In the genomic region with DNA sequence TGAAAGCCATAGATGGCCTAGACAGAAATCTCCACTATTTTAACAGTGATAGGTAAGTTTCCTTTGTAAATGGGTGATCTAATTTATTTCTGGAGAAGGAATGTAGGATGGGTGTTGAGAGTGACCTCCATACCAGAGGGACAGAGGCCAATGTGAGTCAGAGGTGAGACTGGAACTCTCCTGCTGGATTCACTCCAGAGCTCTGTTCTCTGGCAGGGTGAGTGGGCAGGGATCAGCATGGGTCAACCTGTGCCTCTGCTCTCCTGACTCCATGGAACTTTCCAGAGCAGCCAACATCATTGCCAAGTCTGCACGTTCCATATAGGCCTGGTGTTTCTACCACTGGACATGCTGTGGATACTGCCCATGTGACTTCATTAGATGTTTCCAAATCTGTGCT, we compare ENCODE assay signal across 17 cellular contexts. TPM values are rescaled to one million over a fixed set of nuclear protein-coding genes. Genes with fewer than 3 reads are reported as not detected.
DNase-seq lines count a peak whose midpoint lies in the region; ATAC-seq and TF ChIP-seq lines count a peak whose summit lies in the region.
"Had no signal": no experiment of that assay in that cellular context is flagged by ENCODE, and none has a peak within 500 bp of the region (broad histone marks: within the 10 kb centered on the region; RNA-seq: fewer than 3 reads in every experiment).

No MANE protein-coding gene starts in this region.

- no peak overlapping the region for H4K91ac ChIP-seq in neuronal stem cell (ENCODE audit: low read depth, low read length, poor library complexity)

- intact Hi-C loops in gastrocnemius medialis (cut with DNase I; ENCODE audit: low total_unique reads): no loop called here
- intact Hi-C loops in ovary (cut with DNase I): no loop called here

- peak overlapping the region in 1 of 4 donors; percentile 28 for H3K27ac ChIP-seq in gastrocnemius medialis
- no peak overlapping the region for H3K27ac ChIP-seq in neuronal stem cell (replicated peaks; ENCODE audit: low read length)
- no peak overlapping the region for H3K27ac ChIP-seq in ovary
- H3K27ac ChIP-seq: BLaER1 had no signal

- no peak overlapping the region for H2BK12ac ChIP-seq in neuronal stem cell (ENCODE audit: low read length)

- no CpG with 5 or more reads among the region's 1 CpG for WGBS in neuronal stem cell (ENCODE audit: extremely low coverage in 2 of 2, insufficient read length in 2 of 2, insufficient replicate concordance in 1 of 2), 2 donors
- 88 to 100% (median 93%) methylated on average over 1 of the region's 1 CpG for WGBS in ovary, 3 donors

- H3K4me2 ChIP-seq in neuronal stem cell (ENCODE audit: insufficient read depth, low read length, poor library complexity, severe bottlenecking): no peak overlapping the region
- H3K4me2 ChIP-seq: BLaER1 had no signal

- H3K9me3 ChIP-seq in MG63 (no peaks in the 10 kb centered on the region), gastrocnemius medialis (no peaks in the 10 kb centered on the region), neuronal stem cell (replicated peaks in 1 of 2; ENCODE audit: control insufficient read depth in 2 of 2, insufficient read depth in 1 of 2, low read depth in 1 of 2, low read length in 2 of 2) (peaks cover 0 to 1% of the 10 kb centered on the region in 2 donors), ovary (no peaks in the 10 kb centered on the region)
- H3K9me3 ChIP-seq: BLaER1 had no signal

- no peak overlapping the region for H2BK120ac ChIP-seq in neuronal stem cell (ENCODE audit: low read depth, low read length)

- H3K14ac ChIP-seq in neuronal stem cell (ENCODE audit: low read length): no peak overlapping the region

- peak in 1 of 2 donors; percentile 60 for ATAC-seq in gastrocnemius medialis

- H4K8ac ChIP-seq in neuronal stem cell (ENCODE audit: low read depth, low read length): no peak overlapping the region

- no peak overlapping the region for H2AK5ac ChIP-seq in neuronal stem cell (ENCODE audit: low read depth, low read length)

- no peaks in the 10 kb centered on the region for H3K79me1 ChIP-seq in neuronal stem cell (ENCODE audit: low read depth, low read length)

- in situ Hi-C loops in gastrocnemius medialis (cut with MboI; ENCODE audit: low sequenced_read_pairs in 4 of 4): no loop called here

- no peak overlapping the region for H3K23ac ChIP-seq in neuronal stem cell (ENCODE audit: low read depth, low read length, poor library complexity)

- no peak overlapping the region for H2BK15ac ChIP-seq in neuronal stem cell (ENCODE audit: low read length)

- no peak overlapping the region for H3K18ac ChIP-seq in neuronal stem cell (ENCODE audit: low read length)

- H3K4me3 ChIP-seq in MG63 (no peak overlapping the region), gastrocnemius medialis (no peak overlapping the region), neuronal stem cell (ENCODE audit: low read length in 2 of 2) (no peak overlapping the region), ovary (no peak overlapping the region)
- H3K4me3 ChIP-seq: BLaER1 had no signal

- no peak overlapping the region for H2AFZ ChIP-seq in neuronal stem cell (ENCODE audit: low read length)

- H3K4me1 ChIP-seq in gastrocnemius medialis: peaks cover 0 to 3% of the 10 kb centered on the region in 2 donors
- H3K4me1 ChIP-seq in neuronal stem cell (ENCODE audit: control insufficient read depth in 2 of 2, insufficient read depth in 1 of 2, low read depth in 1 of 2, low read length in 2 of 2): no peaks in the 10 kb centered on the region
- no peaks in the 10 kb centered on the region for H3K4me1 ChIP-seq in ovary (ENCODE audit: insufficient read depth)
- H3K4me1 ChIP-seq: BLaER1 had no signal

- no peak overlapping the region for H3K4ac ChIP-seq in neuronal stem cell (ENCODE audit: low read length)

- TF ChIP-seq POLR2A in gastrocnemius medialis (IDR thresholded peaks at IDR 0.05) (no peak), ovary (IDR thresholded peaks at IDR 0.05) (no peak)

- TF ChIP-seq CTCF in gastrocnemius medialis (IDR thresholded peaks at IDR 0.05 in 4 of 5, conservative IDR thresholded peaks at IDR 0.05 in 1 of 5) (no peak), ovary (IDR thresholded peaks at IDR 0.05) (no peak)

- TF ChIP-seq EP300 in ovary (IDR thresholded peaks at IDR 0.05): no peak

- DNase-seq in EL (peak; percentile 2), MG63 (peak; percentile 19), kidney tubule cell (ENCODE audit: low spot score) (peak; percentile 67), gastrocnemius medialis (peak; percentile 17 to 48), hypothalamus (lab: John Stamatoyannopoulos, UW) (no peak), neuronal stem cell (ENCODE audit: low spot score) (no peak), ovary (no peak)
- DNase-seq: CD8-positive, alpha-beta memory T cell; H9; Karpas-422; NCI-H1436; NCI-H2029 treated with DMSO at 0.1 percent for 48 hours; NCI-H2227 treated with DMSO at 0.1 percent for 48 hours; NCI-H526 treated with DMSO at 0.1 percent for 48 hours; NK-92 treated with Interleukin-12 subunit alpha and Interleukin-12 subunit beta, amount 100 ng/mL, for 24 hours; OCI-M1 had no signal

- no peak overlapping the region for H2BK5ac ChIP-seq in neuronal stem cell (ENCODE audit: low read length)

- H3K9ac ChIP-seq in neuronal stem cell (ENCODE audit: low read depth, low read length, poor library complexity): no peak overlapping the region
- H3K9ac ChIP-seq: BLaER1 had no signal

- H3K36me3 ChIP-seq in MG63: no peaks in the 10 kb centered on the region
- peaks cover 0 to 56% of the 10 kb centered on the region in 2 donors for H3K36me3 ChIP-seq in gastrocnemius medialis
- no peaks in the 10 kb centered on the region for H3K36me3 ChIP-seq in neuronal stem cell (replicated peaks in 1 of 2; ENCODE audit: control insufficient read depth in 2 of 2, insufficient read depth in 2 of 2, low read length in 2 of 2)
- H3K36me3 ChIP-seq in ovary: no peaks in the 10 kb centered on the region
- H3K36me3 ChIP-seq: BLaER1 had no signal

- H3K27me3 ChIP-seq in MG63 (no peaks in the 10 kb centered on the region), gastrocnemius medialis (no peaks in the 10 kb centered on the region), neuronal stem cell (ENCODE audit: control insufficient read depth in 3 of 3, insufficient read depth in 3 of 3, low read depth in 1 of 3, low read length in 3 of 3) (no peaks in the 10 kb centered on the region), ovary (no peaks in the 10 kb centered on the region)
- H3K27me3 ChIP-seq: BLaER1 had no signal

RNA-seq across cellular contexts. Expression of gene AKR1C3, which starts 11.4 kb away (rescaled TPM):
- 8.7 and 11.3 TPM in 2 replicates for total RNA-seq in MG63 (2014; rRNA removed; shearing (Covaris generic); ENCODE audit: low replicate concordance)
- 100 to 1,000 TPM in 3 of 4 donors, 10 to 100 TPM in 1; 48.3 to 293 (median 197) TPM for total RNA-seq in gastrocnemius medialis
- 1.3 TPM for polyA plus RNA-seq in neuronal stem cell (2013, experiment 1 of 2)
- 0.90 TPM for polyA plus RNA-seq in neuronal stem cell (2013, experiment 2 of 2)
- total RNA-seq in ovary: 10 to 100 TPM; 10.7 to 26.5 (median 19.3) TPM
- polyA plus RNA-seq in ovary: 10 to 100 TPM; 12.5 to 13.8 TPM

Comparison
In these comparisons a context has a peak if more than half of its experiments do, and no peak if none do; other contexts are left out.
1. DNase-seq: peak in EL (single experiment), MG63 (single experiment), kidney tubule cell (single experiment) and gastrocnemius medialis (2 of 2); none in hypothalamus (0 of 51), neuronal stem cell (single experiment) and ovary (0 of 5).